Comparison of ENCODE assay signal across 11 cellular contexts in the genomic region with DNA sequence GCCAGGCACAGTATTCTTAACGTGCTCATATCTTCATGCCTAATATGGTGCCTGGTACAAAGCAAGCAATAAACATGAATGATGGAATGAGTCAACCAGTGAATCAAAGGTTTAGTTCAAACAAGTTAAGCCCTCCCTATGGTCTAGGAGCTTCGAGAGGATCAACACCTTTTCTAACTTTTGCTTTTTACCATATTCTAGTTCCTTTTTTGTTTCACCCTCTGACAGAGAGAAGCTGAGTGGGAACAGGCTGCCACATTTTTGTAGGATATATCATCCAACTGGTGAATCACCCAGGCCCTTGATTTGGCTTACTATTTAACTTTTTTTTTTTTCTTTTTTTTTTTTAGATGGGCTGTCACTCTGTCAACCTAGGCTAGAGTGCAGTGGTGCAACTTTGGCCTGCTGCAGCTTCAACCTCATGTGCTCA. TPM values are rescaled to one million over a fixed set of nuclear protein-coding genes. Genes with fewer than 3 reads are reported as not detected.
DNase-seq lines count a peak whose midpoint lies in the region; ATAC-seq and TF ChIP-seq lines count a peak whose summit lies in the region.
"Had no signal": no experiment of that assay in that cellular context is flagged by ENCODE, and none has a peak within 500 bp of the region (broad histone marks: within the 10 kb centered on the region; RNA-seq: fewer than 3 reads in every experiment).

No MANE protein-coding gene starts in this region.

- in situ Hi-C loops in transverse colon (cut with MboI; ENCODE audit: low pct_ligation_motif_present in 1 of 4, low pct_unique_long_range_greater_than_20kb in 1 of 4, low sequenced_read_pairs in 3 of 4) = no loop called here

- peaks cover 0 to 6% (median 0%) of the 10 kb centered on the region in 4 donors for H3K4me1 ChIP-seq in transverse colon

- DNase-seq in HK-2 (ENCODE audit: unreplicated experiment) = peak; percentile 53
- DNase-seq in amniotic stem cell (lab: John Stamatoyannopoulos, UW) = peak; percentile 40
- peak; percentile 80 for DNase-seq in iris pigment epithelial cell (ENCODE audit: low read depth)
- no peak for DNase-seq in transverse colon
- DNase-seq: activated CD4-positive, alpha-beta T cell treated with anti-CD3 and anti-CD28 coated beads for 4 hours; NCI-H1417; nephron progenitor cell; RPMI8226 had no signal

- no peak for TF ChIP-seq POLR2A in transverse colon (IDR thresholded peaks at IDR 0.05)

- intact Hi-C loops in transverse colon (cut with DNase I; ENCODE audit: low total_unique reads) = no loop called here

- no peak for TF ChIP-seq CTCF in transverse colon (IDR thresholded peaks at IDR 0.05)

- peaks cover 47% of the 10 kb centered on the region for H3K27me3 ChIP-seq in transverse colon

- ATAC-seq in GM21447 (IDR thresholded peaks at IDR 0.05; ENCODE audit: unreplicated experiment) = no peak
- no peak for ATAC-seq in GM18867 (IDR thresholded peaks at IDR 0.05; ENCODE audit: unreplicated experiment)
- ATAC-seq in HG02870 (IDR thresholded peaks at IDR 0.05; ENCODE audit: unreplicated experiment) = no peak

- no peak overlapping the region for H3K4me3 ChIP-seq in transverse colon

- H3K36me3 ChIP-seq in transverse colon = no peaks in the 10 kb centered on the region

- no peak for TF ChIP-seq EP300 in transverse colon (IDR thresholded peaks at IDR 0.05; ENCODE audit: low read depth)

- WGBS in transverse colon (ENCODE audit: low coverage in 1 of 2), 2 donors = 14 to 21% methylated on average over 1 to 2 of the region's 2 CpGs

- H3K9me3 ChIP-seq in transverse colon = no peaks in the 10 kb centered on the region

- H3K27ac ChIP-seq in transverse colon = peak overlapping the region; percentile 58 to 75 (median 69)

RNA-seq across cellular contexts. Expression of a gene that starts 39.3 kb away (rescaled TPM):
- total RNA-seq in transverse colon = 100 to 1,000 TPM in 1 of 4 donors, 10 to 100 TPM in 3; 29.4 to 316 (median 61.9) TPM
